Comparison of ENCODE assay signal across 15 cellular contexts in the genomic region with DNA sequence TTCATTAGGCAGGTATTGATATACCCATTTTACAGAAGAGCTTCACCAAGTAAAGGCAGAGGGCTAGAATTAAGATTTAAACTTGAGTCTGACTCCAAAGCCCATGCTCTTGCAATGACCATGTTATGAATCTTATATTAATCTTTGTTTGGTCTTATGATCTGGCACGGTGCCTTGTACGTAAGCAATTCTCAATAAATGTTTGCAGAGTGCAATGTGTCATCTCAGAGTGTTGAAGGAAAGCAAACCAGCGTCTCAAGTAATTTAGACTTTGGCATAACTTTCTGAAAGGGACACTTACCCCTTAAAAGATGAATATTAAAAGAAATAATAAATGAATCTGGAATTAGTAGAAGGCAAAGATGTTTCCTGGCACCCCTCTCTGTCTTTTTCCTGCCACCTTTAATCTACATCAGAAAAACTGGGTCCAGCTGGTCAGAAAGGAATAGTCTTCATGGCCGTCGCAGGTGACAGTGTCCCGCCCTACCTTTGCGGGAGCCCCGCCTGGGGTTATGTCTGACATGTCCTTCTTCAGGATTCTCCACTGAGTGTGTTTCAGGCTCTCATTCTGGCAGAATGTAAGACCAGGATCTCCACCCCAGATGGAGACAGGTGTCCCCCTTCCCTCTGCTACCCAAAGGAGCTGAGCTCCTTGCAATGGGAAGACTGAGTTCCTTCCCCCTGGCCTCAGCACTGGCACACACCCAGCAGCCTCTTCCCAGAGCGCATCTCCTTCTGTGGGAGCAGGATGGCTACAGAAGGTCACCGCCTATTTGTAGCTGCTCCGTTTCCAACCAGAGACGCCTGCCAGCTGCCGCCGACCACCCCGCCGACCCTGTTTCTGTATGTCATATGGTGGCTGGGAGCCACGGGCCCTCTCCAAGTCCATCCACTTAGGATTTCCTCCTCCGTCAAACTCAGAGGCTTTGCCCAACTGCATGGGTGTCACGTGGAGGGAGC.
DNase-seq lines count a peak whose midpoint lies in the region; FAIRE-seq and TF ChIP-seq lines count a peak whose summit lies in the region.
"Had no signal": no experiment of that assay in that cellular context is flagged by ENCODE, and none has a peak within 500 bp of the region (broad histone marks: within the 10 kb centered on the region; RNA-seq: fewer than 3 reads in every experiment).

No MANE protein-coding gene starts in this region.

- peak; percentile 24 for DNase-seq in EL
- DNase-seq in amniotic epithelial cell (ENCODE audit: low read depth): peak; percentile 61
- peak; percentile 18 for DNase-seq in glomerular endothelial cell (ENCODE audit: extremely low read depth, low read depth, low spot score)
- DNase-seq in NCI-H510A treated with DMSO at 0.1 percent for 48 hours (lab: John Stamatoyannopoulos, UW): no peak
- DNase-seq in DMS153 treated with DMSO at 0.1 percent for 48 hours (lab: John Stamatoyannopoulos, UW; ENCODE audit: unreplicated experiment): no peak
- no peak for DNase-seq in GM19239 (ENCODE audit: insufficient read length, low spot score)
- DNase-seq in C1 segment of cervical spinal cord (lab: John Stamatoyannopoulos, UW): no peak
- DNase-seq: activated CD4-positive, alpha-beta T cell treated with anti-CD3 and anti-CD28 coated beads, Interleukin-2, amount 50 U/mL, for 1 hour; endodermal cell; hippocampal formation; NCI-H146; NCI-H510A; occipital lobe had no signal

- H3K27me3 ChIP-seq in parathyroid adenoma (ENCODE audit: control insufficient read depth, insufficient read depth, low read length): no peaks in the 10 kb centered on the region
- H3K27me3 ChIP-seq: upper lobe of left lung had no signal

- peaks cover 41% of the 10 kb centered on the region for H3K4me1 ChIP-seq in parathyroid adenoma

- TF ChIP-seq CTCF in parathyroid adenoma (IDR thresholded peaks at IDR 0.05): no peak

- H3K4me2 ChIP-seq in parathyroid adenoma (ENCODE audit: low read length): no peak overlapping the region

- no peak overlapping the region for H3K9ac ChIP-seq in parathyroid adenoma

- no peaks in the 10 kb centered on the region for H3K9me3 ChIP-seq in parathyroid adenoma (ENCODE audit: control insufficient read depth, low read length)
- H3K9me3 ChIP-seq: upper lobe of left lung had no signal

- no peak overlapping the region for H3K4me3 ChIP-seq in parathyroid adenoma (ENCODE audit: low read depth, low read length)
- H3K4me3 ChIP-seq: upper lobe of left lung had no signal

- H3K36me3 ChIP-seq in parathyroid adenoma (ENCODE audit: control insufficient read depth, insufficient read depth, low read length): no peaks in the 10 kb centered on the region
- H3K36me3 ChIP-seq: upper lobe of left lung had no signal

- H3K79me2 ChIP-seq in parathyroid adenoma: no peaks in the 10 kb centered on the region

- no peak for FAIRE-seq in GM19239 (lab: Jason Lieb, UNC)

- H3K27ac ChIP-seq in parathyroid adenoma: peak overlapping the region; percentile 83
- H3K27ac ChIP-seq: upper lobe of left lung had no signal

- H2AFZ ChIP-seq in parathyroid adenoma: peak overlapping the region; percentile 23

Comparison
In these comparisons a context has a peak if more than half of its experiments do, and no peak if none do; other contexts are left out.
1. DNase-seq: peak in EL (single experiment), amniotic epithelial cell (single experiment) and glomerular endothelial cell (single experiment); none in NCI-H510A treated with DMSO at 0.1 percent for 48 hours (single experiment), DMS153 treated with DMSO at 0.1 percent for 48 hours (single experiment), GM19239 (single experiment) and C1 segment of cervical spinal cord (0 of 14).